9 cellular contexts compared by ENCODE assay signal in genomic region chr2:73291461-73292315, GRCh38. TPM values are rescaled to one million over a fixed set of nuclear protein-coding genes. Genes with fewer than 3 reads are reported as not detected.
DNase-seq lines count a peak whose midpoint lies in the region; ATAC-seq and TF ChIP-seq lines count a peak whose summit lies in the region.
"Had no signal": no experiment of that assay in that cellular context is flagged by ENCODE, and none has a peak within 500 bp of the region (broad histone marks: within the 10 kb centered on the region; RNA-seq: fewer than 3 reads in every experiment).

No MANE protein-coding gene starts in this region.

- TF ChIP-seq POLR2A in thyroid gland (IDR thresholded peaks at IDR 0.05) = no peak

- H3K27ac ChIP-seq in left lung (no peak overlapping the region), thyroid gland (no peak overlapping the region)

- no peak overlapping the region for H3K27ac Mint-ChIP-seq in activated T-helper 2 cell treated with anti-CD3 and anti-CD28 coated beads, Interferon-gamma antibody, Interleukin-2, Interleukin-4, amounts not matched to agents 10 μg/mL and 5 μg/mL and 100 μg/mL, durations not matched to agents 14 hours and 24 hours and 36 hours

- no peak for TF ChIP-seq CTCF in left lung (IDR thresholded peaks at IDR 0.05)
- TF ChIP-seq CTCF in thyroid gland (IDR thresholded peaks at IDR 0.05) = no peak

- intact Hi-C loops in activated T-helper 2 cell treated with anti-CD3 and anti-CD28 coated beads, Interferon-gamma antibody, Interleukin-2, Interleukin-4, amounts not matched to agents 10 μg/mL and 5 μg/mL and 100 μg/mL, durations not matched to agents 14 hours and 24 hours and 36 hours (cut with micrococcal nuclease) = loop anchor here (5.0 to 10.0 kb wide), 2 partner anchors 79 to 367 kb away; partner anchors contain the start of gene SMYD5
- intact Hi-C loops in left lung (cut with DNase I) = no loop called here
- intact Hi-C loops in thyroid gland (cut with DNase I) = no loop called here

- H3K4me3 ChIP-seq in left lung = no peak overlapping the region
- peak overlapping the region in 1 of 3 donors; percentile 9 for H3K4me3 ChIP-seq in thyroid gland (replicated peaks in 1 of 3)

- H3K9me3 Mint-ChIP-seq in activated T-helper 2 cell treated with anti-CD3 and anti-CD28 coated beads, Interferon-gamma antibody, Interleukin-2, Interleukin-4, amounts not matched to agents 10 μg/mL and 5 μg/mL and 100 μg/mL, durations not matched to agents 14 hours and 24 hours and 36 hours = no peaks in the 10 kb centered on the region

- H3K36me3 ChIP-seq in left lung (no peaks in the 10 kb centered on the region), thyroid gland (no peaks in the 10 kb centered on the region)

- H3K27me3 ChIP-seq in left lung = peaks cover 56 to 96% of the 10 kb centered on the region in 2 donors
- peaks cover 36% of the 10 kb centered on the region for H3K27me3 ChIP-seq in thyroid gland

- 3 to 4% methylated on average over 26 to 56 of the region's 82 CpGs for whole genome bisulfite sequencing in thyroid gland, 2 donors

- H3K9me3 ChIP-seq in left lung (no peaks in the 10 kb centered on the region), thyroid gland (no peaks in the 10 kb centered on the region)

- H3K4me1 ChIP-seq in left lung (peaks cover 8 to 24% of the 10 kb centered on the region in 2 donors), thyroid gland (peaks cover 0 to 16% of the 10 kb centered on the region in 2 donors)

- peaks cover 5% of the 10 kb centered on the region for H3K4me1 Mint-ChIP-seq in activated T-helper 2 cell treated with anti-CD3 and anti-CD28 coated beads, Interferon-gamma antibody, Interleukin-2, Interleukin-4, amounts not matched to agents 10 μg/mL and 5 μg/mL and 100 μg/mL, durations not matched to agents 14 hours and 24 hours and 36 hours (ENCODE audit: low read depth)

- peak; percentile 9 for ATAC-seq in GM18498 (IDR thresholded peaks at IDR 0.05; ENCODE audit: unreplicated experiment)
- peak; percentile 7 for ATAC-seq in left lung
- ATAC-seq in HG03354 (IDR thresholded peaks at IDR 0.05; ENCODE audit: poor library complexity, severe bottlenecking, unreplicated experiment) = no peak
- ATAC-seq in HG02623 (IDR thresholded peaks at IDR 0.05; ENCODE audit: unreplicated experiment) = no peak
- no peak for ATAC-seq in GM19463 (IDR thresholded peaks at IDR 0.05; ENCODE audit: unreplicated experiment)
- ATAC-seq: HCT116 had no signal

- H3K36me3 Mint-ChIP-seq in activated T-helper 2 cell treated with anti-CD3 and anti-CD28 coated beads, Interferon-gamma antibody, Interleukin-2, Interleukin-4, amounts not matched to agents 10 μg/mL and 5 μg/mL and 100 μg/mL, durations not matched to agents 14 hours and 24 hours and 36 hours (ENCODE audit: low read depth) = no peaks in the 10 kb centered on the region

- H3K27me3 Mint-ChIP-seq in activated T-helper 2 cell treated with anti-CD3 and anti-CD28 coated beads, Interferon-gamma antibody, Interleukin-2, Interleukin-4, amounts not matched to agents 10 μg/mL and 5 μg/mL and 100 μg/mL, durations not matched to agents 14 hours and 24 hours and 36 hours (ENCODE audit: low read depth) = peaks cover 65% of the 10 kb centered on the region

- DNase-seq in AG08396 (ENCODE audit: low spot score) = peak; percentile 33
- DNase-seq in activated T-helper 2 cell treated with anti-CD3 and anti-CD28 coated beads, Interferon-gamma antibody, Interleukin-2, Interleukin-4, amounts not matched to agents 10 μg/mL and 5 μg/mL and 100 μg/mL, durations not matched to agents 14 hours and 24 hours and 36 hours (ENCODE audit: low spot score) = no peak
- DNase-seq in left lung = peak in 1 of 2 donors; percentile 72
- no peak for DNase-seq in thyroid gland

- peak overlapping the region; percentile 65 for H3K4me3 Mint-ChIP-seq in activated T-helper 2 cell treated with anti-CD3 and anti-CD28 coated beads, Interferon-gamma antibody, Interleukin-2, Interleukin-4, amounts not matched to agents 10 μg/mL and 5 μg/mL and 100 μg/mL, durations not matched to agents 14 hours and 24 hours and 36 hours (ENCODE audit: low read depth)

RNA-seq across cellular contexts. Expression of gene EGR4, which starts 1.7 kb away (rescaled TPM):
- total RNA-seq in activated T-helper 2 cell treated with anti-CD3 and anti-CD28 coated beads, Interferon-gamma antibody, Interleukin-2, Interleukin-4, amounts not matched to agents 10 μg/mL and 5 μg/mL and 100 μg/mL, durations not matched to agents 14 hours and 24 hours and 36 hours = 0.46 and 0.53 TPM in 2 replicates
- total RNA-seq in left lung = not detected
- total RNA-seq in thyroid gland = not detected

RNA-seq across cellular contexts. Expression of gene FBXO41, which starts 7.4 kb away (rescaled TPM):
- 25.3 and 25.7 TPM in 2 replicates for total RNA-seq in activated T-helper 2 cell treated with anti-CD3 and anti-CD28 coated beads, Interferon-gamma antibody, Interleukin-2, Interleukin-4, amounts not matched to agents 10 μg/mL and 5 μg/mL and 100 μg/mL, durations not matched to agents 14 hours and 24 hours and 36 hours
- 1 to 10 TPM; 2.4 to 3.5 TPM for total RNA-seq in left lung
- total RNA-seq in thyroid gland = 1 to 10 TPM in 2 of 4 donors, under 1 TPM in 2; 0.79 to 3.8 (median 1.3) TPM

RNA-seq across cellular contexts. Expression of gene CCT7, which starts 57.6 kb away (rescaled TPM):
- 562 and 584 TPM in 2 replicates for total RNA-seq in activated T-helper 2 cell treated with anti-CD3 and anti-CD28 coated beads, Interferon-gamma antibody, Interleukin-2, Interleukin-4, amounts not matched to agents 10 μg/mL and 5 μg/mL and 100 μg/mL, durations not matched to agents 14 hours and 24 hours and 36 hours
- total RNA-seq in left lung (100 to 1,000 TPM; 177 to 226 TPM), thyroid gland (100 to 1,000 TPM; 160 to 205 (median 189) TPM)

RNA-seq across cellular contexts. Expression of gene PRADC1, which starts 58.6 kb away (rescaled TPM):
- 10.5 and 11.4 TPM in 2 replicates for total RNA-seq in activated T-helper 2 cell treated with anti-CD3 and anti-CD28 coated beads, Interferon-gamma antibody, Interleukin-2, Interleukin-4, amounts not matched to agents 10 μg/mL and 5 μg/mL and 100 μg/mL, durations not matched to agents 14 hours and 24 hours and 36 hours
- total RNA-seq in left lung (10 to 100 TPM; 23.1 to 23.3 TPM), thyroid gland (10 to 100 TPM; 14.3 to 65.2 (median 33.2) TPM)

Comparison
In these comparisons a context has a peak if more than half of its experiments do, and no peak if none do; other contexts are left out.
1. ATAC-seq: peak in GM18498 (single experiment) and left lung (single experiment); none in HG03354 (single experiment), HG02623 (single experiment) and GM19463 (single experiment).